ENCODE assay signal across 23 cellular contexts in the genomic region with DNA sequence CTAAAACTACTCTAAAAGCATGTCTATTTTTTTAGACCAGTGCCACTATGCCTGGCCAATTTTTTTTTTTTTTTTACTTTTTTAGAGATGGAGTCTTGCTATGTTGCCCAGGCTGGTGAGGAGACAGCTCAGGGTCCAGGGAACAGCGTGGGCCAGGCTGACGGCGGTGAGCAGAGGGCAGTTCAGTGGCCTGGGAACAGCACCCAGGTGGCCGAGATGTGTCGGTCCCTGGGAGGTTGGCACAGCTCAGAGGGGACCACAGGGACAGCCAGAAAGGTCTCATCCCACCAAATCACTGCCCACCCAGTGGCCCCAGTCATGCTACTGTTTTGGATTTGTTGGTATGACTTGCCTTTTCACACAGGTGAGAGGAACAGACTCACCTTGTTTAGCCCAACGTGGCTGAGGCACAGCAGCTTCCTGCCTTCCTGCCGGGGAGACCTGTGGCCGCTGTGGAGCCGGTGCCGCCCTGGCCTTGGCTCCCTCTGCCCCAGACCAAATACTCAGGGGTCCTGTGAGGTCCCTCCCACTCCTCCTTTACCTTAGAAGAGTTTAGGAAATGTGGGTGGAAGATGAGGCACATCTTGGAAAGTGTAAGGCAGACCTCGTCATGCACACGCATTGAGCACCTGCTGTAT.
DNase-seq lines count a peak whose midpoint lies in the region; ATAC-seq lines count a peak whose summit lies in the region.
"Had no signal": no experiment of that assay in that cellular context is flagged by ENCODE, and none has a peak within 500 bp of the region (broad histone marks: within the 10 kb centered on the region; RNA-seq: fewer than 3 reads in every experiment).

No MANE protein-coding gene starts in this region.

- peaks cover 9% of the 10 kb centered on the region for H3K4me1 Mint-ChIP-seq in activated T-helper 2 cell treated with anti-CD3 and anti-CD28 coated beads, Interferon-gamma antibody, Interleukin-2, Interleukin-4, amounts not matched to agents 10 μg/mL and 5 μg/mL and 100 μg/mL, durations not matched to agents 14 hours and 24 hours and 36 hours (ENCODE audit: low read depth)
- peaks cover 10 to 13% of the 10 kb centered on the region in 2 donors for H3K4me1 Mint-ChIP-seq in natural killer cell treated with Interleukin-12 subunit alpha and Interleukin-12 subunit beta and Interleukin-15 and Interleukin-18, amount 100 ng/mL, for 72 hours (ENCODE audit: low read depth in 2 of 2)

- H3K4me3 ChIP-seq in neuronal stem cell (ENCODE audit: low read length in 2 of 2), result no peak overlapping the region
- H3K4me3 ChIP-seq: GM12878 had no signal

- H3K27me3 ChIP-seq in neuronal stem cell (ENCODE audit: control insufficient read depth in 3 of 3, insufficient read depth in 3 of 3, low read depth in 1 of 3, low read length in 3 of 3), result peaks cover 0 to 2% (median 0%) of the 10 kb centered on the region in 3 experiments

- peak overlapping the region; percentile 41 for H2AK5ac ChIP-seq in neuronal stem cell (ENCODE audit: low read depth, low read length)

- no peak overlapping the region for H4K8ac ChIP-seq in neuronal stem cell (ENCODE audit: low read depth, low read length)

- no peaks in the 10 kb centered on the region for H3K79me1 ChIP-seq in neuronal stem cell (ENCODE audit: low read depth, low read length)

- H3K36me3 ChIP-seq in neuronal stem cell (replicated peaks in 1 of 2; ENCODE audit: control insufficient read depth in 2 of 2, insufficient read depth in 2 of 2, low read length in 2 of 2), result no peaks in the 10 kb centered on the region

- H3K9me3 ChIP-seq in neuronal stem cell (replicated peaks in 1 of 2; ENCODE audit: control insufficient read depth in 2 of 2, insufficient read depth in 1 of 2, low read depth in 1 of 2, low read length in 2 of 2), result peaks cover 0 to 5% of the 10 kb centered on the region in 2 donors

- no peak overlapping the region for H3K4ac ChIP-seq in neuronal stem cell (ENCODE audit: low read length)

- DNase-seq in activated effector memory CD4-positive, alpha-beta T cell treated with anti-CD3 and anti-CD28 coated beads, Interleukin-2, amount 50 U/mL, for 16 hours, result peak; percentile 53
- no peak for DNase-seq in activated effector memory CD4-positive, alpha-beta T cell treated with Interleukin-2 at 50 U/mL for 16 hours
- DNase-seq in activated T-helper 2 cell treated with anti-CD3 and anti-CD28 coated beads, Interferon-gamma antibody, Interleukin-2, Interleukin-4, amounts not matched to agents 10 μg/mL and 5 μg/mL and 100 μg/mL, durations not matched to agents 14 hours and 24 hours and 36 hours (ENCODE audit: low spot score), result no peak
- DNase-seq in neuronal stem cell (ENCODE audit: low spot score), result no peak
- no peak for DNase-seq in NCI-H1694 (lab: John Stamatoyannopoulos, UW)
- DNase-seq in natural killer cell treated with Interleukin-12 subunit alpha and Interleukin-12 subunit beta and Interleukin-15 and Interleukin-18, amount 100 ng/mL, for 72 hours (ENCODE audit: low spot score), result no peak
- no peak for DNase-seq in ureter (ENCODE audit: low spot score)
- DNase-seq: CD4-positive, alpha-beta memory T cell; COR-L47; EL; GDM1; GOT3; HCEC 1CT; KBM-7; MV-4-11; NCI-H1105; NCI-H1436 treated with DMSO at 0.1 percent for 48 hours; NCI-H1930; NCI-H446; NCI-H526; NK-92 treated with Interleukin-12 subunit alpha and Interleukin-12 subunit beta, amount 100 ng/mL, for 24 hours; PC-3 had no signal

- no peak overlapping the region for H4K91ac ChIP-seq in neuronal stem cell (ENCODE audit: low read depth, low read length, poor library complexity)

- H3K27ac ChIP-seq in neuronal stem cell (replicated peaks; ENCODE audit: low read length), result no peak overlapping the region

- H3K27ac Mint-ChIP-seq in activated T-helper 2 cell treated with anti-CD3 and anti-CD28 coated beads, Interferon-gamma antibody, Interleukin-2, Interleukin-4, amounts not matched to agents 10 μg/mL and 5 μg/mL and 100 μg/mL, durations not matched to agents 14 hours and 24 hours and 36 hours, result peak overlapping the region; percentile 34
- H3K27ac Mint-ChIP-seq in natural killer cell treated with Interleukin-12 subunit alpha and Interleukin-12 subunit beta and Interleukin-15 and Interleukin-18, amount 100 ng/mL, for 72 hours, result no peak overlapping the region

- no peak overlapping the region for H2AFZ ChIP-seq in neuronal stem cell (ENCODE audit: low read length)

- H3K9me3 Mint-ChIP-seq in activated T-helper 2 cell treated with anti-CD3 and anti-CD28 coated beads, Interferon-gamma antibody, Interleukin-2, Interleukin-4, amounts not matched to agents 10 μg/mL and 5 μg/mL and 100 μg/mL, durations not matched to agents 14 hours and 24 hours and 36 hours, result no peaks in the 10 kb centered on the region
- no peaks in the 10 kb centered on the region for H3K9me3 Mint-ChIP-seq in natural killer cell treated with Interleukin-12 subunit alpha and Interleukin-12 subunit beta and Interleukin-15 and Interleukin-18, amount 100 ng/mL, for 72 hours

- no peak overlapping the region for H2BK5ac ChIP-seq in neuronal stem cell (ENCODE audit: low read length)

- peak overlapping the region; percentile 2 for H2BK15ac ChIP-seq in neuronal stem cell (ENCODE audit: low read length)

- no CpG with 5 or more reads among the region's 12 CpGs for WGBS in neuronal stem cell (ENCODE audit: extremely low coverage in 2 of 2, insufficient read length in 2 of 2, insufficient replicate concordance in 1 of 2), 2 donors

- H3K14ac ChIP-seq in neuronal stem cell (ENCODE audit: low read length), result no peak overlapping the region

- H3K4me3 Mint-ChIP-seq in activated T-helper 2 cell treated with anti-CD3 and anti-CD28 coated beads, Interferon-gamma antibody, Interleukin-2, Interleukin-4, amounts not matched to agents 10 μg/mL and 5 μg/mL and 100 μg/mL, durations not matched to agents 14 hours and 24 hours and 36 hours (ENCODE audit: low read depth), result no peak overlapping the region
- no peak overlapping the region for H3K4me3 Mint-ChIP-seq in natural killer cell treated with Interleukin-12 subunit alpha and Interleukin-12 subunit beta and Interleukin-15 and Interleukin-18, amount 100 ng/mL, for 72 hours
- H3K4me3 Mint-ChIP-seq: CD4-positive, alpha-beta memory T cell had no signal

- H3K9ac ChIP-seq in neuronal stem cell (ENCODE audit: low read depth, low read length, poor library complexity), result peak overlapping the region; percentile 14

- H3K4me2 ChIP-seq in neuronal stem cell (ENCODE audit: insufficient read depth, low read length, poor library complexity, severe bottlenecking), result no peak overlapping the region

- no peak overlapping the region for H2BK120ac ChIP-seq in neuronal stem cell (ENCODE audit: low read depth, low read length)

- H3K27me3 Mint-ChIP-seq in activated T-helper 2 cell treated with anti-CD3 and anti-CD28 coated beads, Interferon-gamma antibody, Interleukin-2, Interleukin-4, amounts not matched to agents 10 μg/mL and 5 μg/mL and 100 μg/mL, durations not matched to agents 14 hours and 24 hours and 36 hours (ENCODE audit: low read depth), result no peaks in the 10 kb centered on the region
- peaks cover 7 to 17% of the 10 kb centered on the region in 2 donors for H3K27me3 Mint-ChIP-seq in natural killer cell treated with Interleukin-12 subunit alpha and Interleukin-12 subunit beta and Interleukin-15 and Interleukin-18, amount 100 ng/mL, for 72 hours

- no peaks in the 10 kb centered on the region for H3K4me1 ChIP-seq in neuronal stem cell (ENCODE audit: control insufficient read depth in 2 of 2, insufficient read depth in 1 of 2, low read depth in 1 of 2, low read length in 2 of 2)

- H3K36me3 Mint-ChIP-seq in activated T-helper 2 cell treated with anti-CD3 and anti-CD28 coated beads, Interferon-gamma antibody, Interleukin-2, Interleukin-4, amounts not matched to agents 10 μg/mL and 5 μg/mL and 100 μg/mL, durations not matched to agents 14 hours and 24 hours and 36 hours (ENCODE audit: low read depth), result no peaks in the 10 kb centered on the region
- no peaks in the 10 kb centered on the region for H3K36me3 Mint-ChIP-seq in natural killer cell treated with Interleukin-12 subunit alpha and Interleukin-12 subunit beta and Interleukin-15 and Interleukin-18, amount 100 ng/mL, for 72 hours
- H3K36me3 Mint-ChIP-seq: CD4-positive, alpha-beta memory T cell had no signal

- H3K23ac ChIP-seq in neuronal stem cell (ENCODE audit: low read depth, low read length, poor library complexity), result no peak overlapping the region

- no peak for ATAC-seq in natural killer cell treated with Interleukin-12 subunit alpha and Interleukin-12 subunit beta and Interleukin-15 and Interleukin-18, amount 100 ng/mL, for 72 hours
- ATAC-seq: GM12878, PC-3 had no signal

- intact Hi-C loops in activated T-helper 2 cell treated with anti-CD3 and anti-CD28 coated beads, Interferon-gamma antibody, Interleukin-2, Interleukin-4, amounts not matched to agents 10 μg/mL and 5 μg/mL and 100 μg/mL, durations not matched to agents 14 hours and 24 hours and 36 hours (cut with micrococcal nuclease), result no loop called here

- peak overlapping the region; percentile 62 for H3K18ac ChIP-seq in neuronal stem cell (ENCODE audit: low read length)

- no peak overlapping the region for H2BK12ac ChIP-seq in neuronal stem cell (ENCODE audit: low read length)
